Comparison of ENCODE assay signal across 19 cellular contexts in the genomic region with DNA sequence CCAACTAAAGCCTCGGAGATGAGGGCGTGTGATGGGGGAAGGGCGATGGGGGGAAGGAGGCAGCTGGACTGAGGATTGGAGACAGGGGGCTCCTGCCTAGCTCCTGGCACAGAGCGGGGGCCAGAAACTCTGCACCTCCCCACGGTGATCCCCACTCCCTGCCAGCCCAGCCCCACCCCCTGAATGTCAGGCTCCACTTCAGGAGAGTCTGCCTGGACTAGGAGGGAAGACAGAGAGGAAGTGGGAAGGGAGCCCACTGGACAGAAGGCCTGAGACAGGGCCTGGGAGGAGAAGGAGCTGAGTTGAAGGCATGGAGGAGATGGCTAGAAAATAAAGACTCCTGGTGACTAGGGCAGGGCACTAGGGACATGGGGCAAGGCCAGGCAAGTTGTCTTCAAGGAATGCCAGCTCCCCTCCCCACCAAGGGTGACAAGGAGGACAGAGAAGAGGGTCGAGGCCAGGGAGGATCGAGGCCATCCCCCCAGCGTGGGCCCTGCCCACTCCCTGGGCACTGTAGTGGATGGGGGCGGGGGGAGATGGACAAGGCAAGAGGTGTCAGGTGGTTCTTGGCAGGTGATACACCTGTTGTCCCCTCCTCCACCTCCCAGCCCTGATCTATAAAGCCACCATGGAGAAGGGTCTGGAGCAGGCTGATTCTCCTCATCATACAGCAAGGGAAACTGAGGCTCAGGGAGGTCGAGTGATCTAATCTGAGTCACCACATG. TPM values are rescaled to one million over a fixed set of nuclear protein-coding genes. Genes with fewer than 3 reads are reported as not detected.
A peak's percentile ranks its signal among the peaks of the same experiment; 100 is the strongest.
DNase-seq lines count a peak whose midpoint lies in the region; ATAC-seq, FAIRE-seq and TF ChIP-seq lines count a peak whose summit lies in the region.
"Had no signal": no experiment of that assay in that cellular context is flagged by ENCODE, and none has a peak within 500 bp of the region (broad histone marks: within the 10 kb centered on the region; RNA-seq: fewer than 3 reads in every experiment).

No MANE protein-coding gene starts in this region.

- H3K27ac ChIP-seq in HepG2 (ENCODE audit: extremely low read length, insufficient read depth, low read length) (no peak overlapping the region), right lobe of liver (no peak overlapping the region), HEK293 (ENCODE audit: extremely low read depth, low read depth, low read length) (no peak overlapping the region), substantia nigra (ENCODE audit: low read depth, low read length, poor library complexity, severe bottlenecking) (peak overlapping the region; percentile 43)

- no peak for TF ChIP-seq EP300 in HepG2 (IDR thresholded peaks at IDR 0.05; ENCODE audit: low read depth in 2 of 2, low read length in 2 of 2)
- no peak for TF ChIP-seq EP300 in HepG2 (CRISPR knock-in tag; IDR thresholded peaks at IDR 0.05; ENCODE audit: borderline replicate concordance)

- no peaks in the 10 kb centered on the region for H3K79me2 ChIP-seq in HepG2 (ENCODE audit: insufficient read depth, low read length)

- 0 out of 6 replicates have a peak overlapping the region, but pooled peaks of 1 of the 3 experiments have one; percentile 47 for H3K4me3 ChIP-seq in HepG2 (replicated peaks in 1 of 3; ENCODE audit: insufficient read depth in 1 of 3, low read depth in 2 of 3, low read length in 3 of 3)
- H3K4me3 ChIP-seq in right lobe of liver = no peak overlapping the region
- no peak overlapping the region for H3K4me3 ChIP-seq in HEK293 (ENCODE audit: low read depth, low read length)

- TF ChIP-seq CTCF in HepG2 (CRISPR knock-in tag; IDR thresholded peaks at IDR 0.05) = no peak
- TF ChIP-seq CTCF in right lobe of liver (IDR thresholded peaks at IDR 0.05) = no peak
- no peak for TF ChIP-seq CTCF in HEK293 (tag by site-specific recombination; IDR thresholded peaks at IDR 0.05)

- CTCF ChIA-PET in HepG2 (lab: Yijun Ruan, JAX; ENCODE audit: low intra/inter-chr PET ratio, low total read pairs) (interaction anchor here (1.6 to 2.6 kb wide), 3 partner anchors 20 to 81 kb away, joined by 4 to 24 read pairs (median 19); a partner anchor contains a TSS), HEK293 (lab: Yijun Ruan, JAX) (interaction anchor here (0.6 to 12.2 kb wide), 9 partner anchors 11 to 1849 kb away, joined by 3 to 264 read pairs (median 14); a partner anchor contains a TSS)

- ATAC-seq in HepG2 (no peak), right lobe of liver (no peak), GM19324 (IDR thresholded peaks at IDR 0.05; ENCODE audit: low FRiP score, unreplicated experiment) (no peak)
- ATAC-seq: CD8-positive, alpha-beta T cell; T-cell had no signal

- no TSS peak for BruUV-seq in HepG2 (replicated peaks; lab: Mats Ljungman, UMichigan)

- no peak overlapping the region for H2AFZ ChIP-seq in HepG2 (ENCODE audit: low read length)

- DNase-seq in HepG2 (ENCODE audit: low spot score) = no peak
- DNase-seq in right lobe of liver = no peak
- peak; percentile 85 for DNase-seq in cerebellar cortex (ENCODE audit: low spot score)
- peak in 1 of 49 donors; percentile 64 for DNase-seq in substantia nigra (lab: John Stamatoyannopoulos, UW)
- DNase-seq in Kasumi-1 (lab: John Stamatoyannopoulos, UW) = no peak
- no peak for DNase-seq in T-helper 1 cell
- DNase-seq: CD8-positive, alpha-beta T cell; DMS153; MV-4-11; NCI-H1105 treated with DMSO at 0.1 percent for 48 hours; NCI-H2029 treated with DMSO at 0.1 percent for 48 hours; T-cell had no signal

- in situ Hi-C loops in HepG2 (cut with HindIII; ENCODE audit: extremely low pct_ligation_motif_present, low pct_unique_long_range_greater_than_20kb) = loop anchor here (5.0 kb wide), 1 partner anchor 34 kb away; no protein-coding TSS in a partner anchor

- H3K9me3 ChIP-seq in HepG2 (ENCODE audit: low read length) (no peaks in the 10 kb centered on the region), right lobe of liver (no peaks in the 10 kb centered on the region), HEK293 (ENCODE audit: control insufficient read depth, insufficient read depth, low read depth, low read length) (no peaks in the 10 kb centered on the region)

- H3K27me3 ChIP-seq in HepG2 (ENCODE audit: control insufficient read depth in 1 of 2, insufficient read depth in 2 of 2, low read length in 2 of 2) (peaks cover 0 to 22% of the 10 kb centered on the region in 2 experiments; a peak in 3 of 5 replicates), right lobe of liver (no peaks in the 10 kb centered on the region)

- H4K20me1 ChIP-seq in HepG2 (ENCODE audit: insufficient read depth, low read length) = peaks cover 14% of the 10 kb centered on the region; the same call in 1 of the 2 replicates

- H3K4me1 ChIP-seq in HepG2 (ENCODE audit: insufficient read depth, low read length) (peaks cover 44% of the 10 kb centered on the region), right lobe of liver (peaks cover 0 to 13% (median 6%) of the 10 kb centered on the region in 4 donors), HEK293 (ENCODE audit: control insufficient read depth, insufficient read depth, low read length) (peaks cover 14% of the 10 kb centered on the region)

- TF ChIP-seq POLR2A in HepG2 (IDR thresholded peaks at IDR 0.05; ENCODE audit: insufficient read depth in 1 of 2, low read depth in 2 of 2, low read length in 2 of 2) (no peak), right lobe of liver (IDR thresholded peaks at IDR 0.05) (no peak)

- H3K36me3 ChIP-seq in HepG2 (replicated peaks in 1 of 2; ENCODE audit: control insufficient read depth in 1 of 2, insufficient read depth in 2 of 2, low read length in 2 of 2) (no peaks in the 10 kb centered on the region), right lobe of liver (no peaks in the 10 kb centered on the region), HEK293 (ENCODE audit: control insufficient read depth in 2 of 2, insufficient read depth in 1 of 2, low read length in 2 of 2) (no peaks in the 10 kb centered on the region)

- no peak overlapping the region for H3K9ac ChIP-seq in HepG2 (ENCODE audit: insufficient read depth, low read depth, low read length)

- H3K4me2 ChIP-seq in HepG2 (ENCODE audit: low read depth, low read length) = peak overlapping the region; percentile 67; the same call in 1 of the 2 replicates

- WGBS in HepG2 (ENCODE audit: low lambda C conversion rate) = 49% methylated on average over 10 of the region's 10 CpGs
- WGBS in right lobe of liver (ENCODE audit: insufficient coverage, low coverage, low lambda C conversion rate, missing lambda C conversion rate) = 85% methylated on average over 4 of the region's 10 CpGs

- POLR2A ChIA-PET in HepG2 (lab: Yijun Ruan, JAX) = interaction anchor here (1.6 to 1.7 kb wide), 2 partner anchors 15 to 75 kb away, joined by 4 to 7 read pairs; no protein-coding TSS in a partner anchor
- POLR2A ChIA-PET in HEK293 (lab: Yijun Ruan, JAX) = interaction anchor here (0.6 kb wide), 1 partner anchor 268 kb away, joined by 4 read pairs; no protein-coding TSS in a partner anchor

- no peak for FAIRE-seq in HepG2 (lab: Jason Lieb, UNC)
- FAIRE-seq: G401.6, GM12892, GM19239 had no signal

- no peak for TF ChIP-seq RAD21 in HepG2 (CRISPR knock-in tag; IDR thresholded peaks at IDR 0.05)

- intact Hi-C loops in HepG2 (cut with micrococcal nuclease; ENCODE audit: unreplicated experiment) (loop anchor here (2.0 kb wide), 1 partner anchor 93 kb away; no protein-coding TSS in a partner anchor), right lobe of liver (cut with DNase I) (loop anchor here in 1 of 2 donors (10.0 kb wide), 1 partner anchor 79 kb away; no protein-coding TSS in a partner anchor)

TF ChIP-seq in HEK293, 187 proteins besides CTCF, POLR2A, EP300 and RAD21 (continues in another document):
- peak; percentile 36; the same call in 1 of the 2 replicates for TF ChIP-seq ZNF341 (tag by site-specific recombination; IDR thresholded peaks at IDR 0.05; ENCODE audit: low read depth)
- TF ChIP-seq, protein P1, sequence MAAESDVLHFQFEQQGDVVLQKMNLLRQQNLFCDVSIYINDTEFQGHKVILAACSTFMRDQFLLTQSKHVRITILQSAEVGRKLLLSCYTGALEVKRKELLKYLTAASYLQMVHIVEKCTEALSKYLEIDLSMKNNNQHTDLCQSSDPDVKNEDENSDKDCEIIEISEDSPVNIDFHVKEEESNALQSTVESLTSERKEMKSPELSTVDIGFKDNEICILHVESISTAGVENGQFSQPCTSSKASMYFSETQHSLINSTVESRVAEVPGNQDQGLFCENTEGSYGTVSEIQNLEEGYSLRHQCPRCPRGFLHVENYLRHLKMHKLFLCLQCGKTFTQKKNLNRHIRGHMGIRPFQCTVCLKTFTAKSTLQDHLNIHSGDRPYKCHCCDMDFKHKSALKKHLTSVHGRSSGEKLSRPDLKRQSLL (tag by site-specific recombination; IDR thresholded peaks at IDR 0.05) = no peak

RNA-seq across cellular contexts. Expression of a gene that starts 19.8 kb away (rescaled TPM):
- total RNA-seq in HepG2 (2016; rRNA removed; fragmentation: Illumina TruSeq; extraction: Trizol) (0.90 and 1.2 TPM in 2 replicates), right lobe of liver (10 to 100 TPM in 4 of 6 experiments, 1 to 10 TPM in 2; 5.6 to 17.6 (median 11.5) TPM)
- total RNA-seq in HepG2 (2016; cell fraction: cytosol; rRNA removed; fragmentation: Illumina TruSeq; extraction: Trizol; ENCODE audit: low read depth) = 0.26 and 0.30 TPM in 2 replicates
- total RNA-seq in HepG2 (2016; cell fraction: insoluble cytoplasmic fraction; rRNA removed; fragmentation: Illumina TruSeq; extraction: Trizol) = 0.76 and 1.4 TPM in 2 replicates
- total RNA-seq in HepG2 (2016; cell fraction: membrane; rRNA removed; fragmentation: Illumina TruSeq; extraction: Trizol) = 0.43 and 1.00 TPM in 2 replicates
- 2.5 and 3.1 TPM in 2 replicates for total RNA-seq in HepG2 (2016; cell fraction: nucleus; rRNA removed; fragmentation: Illumina TruSeq; extraction: Trizol)
- polyA plus RNA-seq in HepG2 (2011; rRNA removed) = 9.6 and 19.8 TPM in 2 replicates
- 2.9 and 4.8 TPM in 2 replicates for polyA plus RNA-seq in HepG2 (2011; cell fraction: cytosol; rRNA removed)
- polyA plus RNA-seq in HepG2 (2011; cell fraction: nucleus; rRNA removed) = 128 and 143 TPM in 2 replicates
- polyA plus RNA-seq in HepG2 (2012) = 9.9 and 11.0 TPM in 2 replicates
- 0.26 and 0.32 TPM in 2 replicates for polyA plus RNA-seq in HepG2 (2016; cell fraction: cytosol; fragmentation: Illumina TruSeq; extraction: Trizol; ENCODE audit: low read depth)
- polyA plus RNA-seq in HepG2 (2016; cell fraction: insoluble cytoplasmic fraction; fragmentation: Illumina TruSeq; extraction: Trizol; ENCODE audit: low read depth) = 1.0 and 2.4 TPM in 2 replicates
- polyA plus RNA-seq in HepG2 (2016; cell fraction: membrane; fragmentation: Illumina TruSeq; extraction: Trizol; ENCODE audit: low read depth) = 0.64 and 0.68 TPM in 2 replicates
- 13.9 and 14.2 TPM in 2 replicates for polyA plus RNA-seq in HepG2 (2016; cell fraction: nucleus; fragmentation: Illumina TruSeq; extraction: Trizol; ENCODE audit: insufficient read depth, low read depth)
- 2.4 and 22.5 TPM in 2 replicates for polyA minus RNA-seq in HepG2 (2011; rRNA and poly(A)+ RNA removed; ENCODE audit: low replicate concordance)
- polyA minus RNA-seq in HepG2 (2011; cell fraction: cytosol; rRNA and poly(A)+ RNA removed) = 5.7 and 10.1 TPM in 2 replicates
- polyA minus RNA-seq in HepG2 (2011; cell fraction: nucleus; rRNA and poly(A)+ RNA removed) = 22.4 and 24.7 TPM in 2 replicates
- total RNA-seq: M059J had no signal
- polyA plus RNA-seq: BJ had no signal
